In the genomic region with DNA sequence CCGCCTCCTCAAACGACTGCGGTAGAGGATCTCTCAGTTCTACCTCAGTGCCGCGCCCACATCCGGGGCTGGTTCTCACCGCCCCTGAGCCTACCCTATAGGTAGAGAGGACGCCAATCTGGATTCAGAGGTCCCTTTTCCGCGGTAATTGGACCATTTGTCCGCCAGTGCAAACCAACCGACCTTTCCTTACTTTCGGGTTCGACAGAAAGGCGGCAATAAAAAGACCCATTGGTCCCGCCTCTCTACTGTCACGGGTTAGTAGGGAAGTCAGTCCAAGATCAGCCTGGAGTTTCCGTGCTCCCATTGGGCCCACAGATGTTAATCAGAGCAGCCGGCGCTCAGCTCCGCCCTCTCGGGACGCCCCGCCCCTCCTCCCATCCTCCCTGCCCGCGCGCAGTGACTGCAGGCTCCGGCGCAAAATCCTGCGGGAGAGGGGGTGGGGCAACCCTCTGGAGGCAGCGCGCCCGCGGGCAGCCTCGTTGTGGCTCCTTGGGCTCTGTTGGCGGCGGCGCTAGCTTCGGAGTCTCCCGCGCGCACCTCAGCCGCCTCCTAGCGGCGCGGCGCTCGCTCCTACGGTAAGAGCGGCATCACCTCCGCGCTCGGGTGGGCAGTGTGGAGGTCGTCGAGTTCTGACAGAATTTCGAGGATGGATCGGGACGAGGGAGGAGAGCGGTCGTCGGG, we compare ENCODE assay signal across 8 cellular contexts. TPM values are rescaled to one million over a fixed set of nuclear protein-coding genes. Genes with fewer than 3 reads are reported as not detected.
DNase-seq lines count a peak whose midpoint lies in the region; ATAC-seq and TF ChIP-seq lines count a peak whose summit lies in the region.

PHTF2 (plus strand) TSS at position 380 of the 684 bp plus-strand sequence.
A gene with protein sequence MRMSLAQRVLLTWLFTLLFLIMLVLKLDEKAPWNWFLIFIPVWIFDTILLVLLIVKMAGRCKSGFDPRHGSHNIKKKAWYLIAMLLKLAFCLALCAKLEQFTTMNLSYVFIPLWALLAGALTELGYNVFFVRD (minus strand): TSS at position 41 of the 684 bp plus-strand sequence. CDS start 4,061 bp downstream, outside the sequence.

- H3K9me3 ChIP-seq in T-helper 17 cell (ENCODE audit: control insufficient read depth, low read length, poor library complexity, severe bottlenecking) (no peaks in the 10 kb centered on the region), left ventricle myocardium inferior (replicated peaks) (no peaks in the 10 kb centered on the region)

- H3K36me3 Mint-ChIP-seq in T-helper 17 cell (ENCODE audit: low read depth) (peaks cover 8% of the 10 kb centered on the region), progenitor cell of endocrine pancreas (ENCODE audit: insufficient read depth) (peaks cover 4% of the 10 kb centered on the region)

- DNase-seq in NCI-H1694 treated with DMSO at 0.1 percent for 48 hours (lab: John Stamatoyannopoulos, UW) (peak; percentile 100), T-helper 17 cell (peak; percentile 82 to 94 (median 91)), left ventricle myocardium inferior (peak; percentile 99), progenitor cell of endocrine pancreas (ENCODE audit: low spot score, unreplicated experiment) (peak; percentile 99), ureter (ENCODE audit: low spot score) (peak; percentile 99)

- intact Hi-C loops in left ventricle myocardium inferior (cut with micrococcal nuclease): no loop called here

- ATAC-seq in GM18498 (IDR thresholded peaks at IDR 0.05; ENCODE audit: unreplicated experiment): peak; percentile 91
- peak; percentile 90 for ATAC-seq in HG02938 (IDR thresholded peaks at IDR 0.05; ENCODE audit: unreplicated experiment)
- peak; percentile 90 for ATAC-seq in T-helper 17 cell

- H3K27me3 Mint-ChIP-seq in T-helper 17 cell (no peaks in the 10 kb centered on the region), progenitor cell of endocrine pancreas (no peaks in the 10 kb centered on the region)

- TF ChIP-seq CTCF in left ventricle myocardium inferior (IDR thresholded peaks at IDR 0.05; ENCODE audit: borderline replicate concordance) (peak; percentile 59), progenitor cell of endocrine pancreas (IDR thresholded peaks at IDR 0.05; ENCODE audit: unreplicated experiment) (peak; percentile 59)

- H3K27ac ChIP-seq in angular gyrus (ENCODE audit: low read depth, low read length) (peak within 1 kb of the TSS; percentile 93), left ventricle myocardium inferior (replicated peaks) (peak within 1 kb of the TSS; percentile 88)

- H3K36me3 ChIP-seq in left ventricle myocardium inferior: peaks cover 15% of the 10 kb centered on the region

- H3K27ac Mint-ChIP-seq in T-helper 17 cell: peak within 1 kb of the TSS; percentile 99
- peak within 1 kb of the TSS; percentile 99 for H3K27ac Mint-ChIP-seq in progenitor cell of endocrine pancreas

- H3K4me1 Mint-ChIP-seq in T-helper 17 cell (peaks cover 58% of the 10 kb centered on the region), progenitor cell of endocrine pancreas (ENCODE audit: low read depth) (peaks cover 26% of the 10 kb centered on the region)

- peaks cover 64% of the 10 kb centered on the region for H3K4me1 ChIP-seq in left ventricle myocardium inferior

- no peaks in the 10 kb centered on the region for H3K9me3 Mint-ChIP-seq in progenitor cell of endocrine pancreas (ENCODE audit: low read depth)

- H3K4me3 ChIP-seq in left ventricle myocardium inferior: peak within 1 kb of the TSS; percentile 97

- H3K4me3 Mint-ChIP-seq in T-helper 17 cell (peak within 1 kb of the TSS; percentile 97), progenitor cell of endocrine pancreas (ENCODE audit: low read depth) (peak within 1 kb of the TSS; percentile 97)

- H3K27me3 ChIP-seq in left ventricle myocardium inferior (ENCODE audit: low read depth): no peaks in the 10 kb centered on the region

RNA-seq across cellular contexts. Expression of gene PHTF2, which starts in this region (rescaled TPM):
- total RNA-seq in T-helper 17 cell (10 to 100 TPM; 68.1 to 69.9 TPM), left ventricle myocardium inferior (22.1 TPM), progenitor cell of endocrine pancreas (12.3 and 13.0 TPM in 2 replicates), ureter (22.0 TPM)

RNA-seq across cellular contexts. Expression of the second gene that starts in this region (rescaled TPM):
- 1 to 10 TPM; 5.0 to 6.3 TPM for total RNA-seq in T-helper 17 cell
- 8.2 TPM for total RNA-seq in left ventricle myocardium inferior
- total RNA-seq in progenitor cell of endocrine pancreas: 17.9 and 20.7 TPM in 2 replicates
- total RNA-seq in ureter: 10.6 TPM

Comparison
In these comparisons a context has a peak if more than half of its experiments do, and no peak if none do; other contexts are left out.
1. Peak in every context shown above with its lines: DNase-seq, ATAC-seq, H3K4me3 ChIP-seq and H3K27ac ChIP-seq.